Comparison of ENCODE assay signal across 1 cellular context in the genomic region with DNA sequence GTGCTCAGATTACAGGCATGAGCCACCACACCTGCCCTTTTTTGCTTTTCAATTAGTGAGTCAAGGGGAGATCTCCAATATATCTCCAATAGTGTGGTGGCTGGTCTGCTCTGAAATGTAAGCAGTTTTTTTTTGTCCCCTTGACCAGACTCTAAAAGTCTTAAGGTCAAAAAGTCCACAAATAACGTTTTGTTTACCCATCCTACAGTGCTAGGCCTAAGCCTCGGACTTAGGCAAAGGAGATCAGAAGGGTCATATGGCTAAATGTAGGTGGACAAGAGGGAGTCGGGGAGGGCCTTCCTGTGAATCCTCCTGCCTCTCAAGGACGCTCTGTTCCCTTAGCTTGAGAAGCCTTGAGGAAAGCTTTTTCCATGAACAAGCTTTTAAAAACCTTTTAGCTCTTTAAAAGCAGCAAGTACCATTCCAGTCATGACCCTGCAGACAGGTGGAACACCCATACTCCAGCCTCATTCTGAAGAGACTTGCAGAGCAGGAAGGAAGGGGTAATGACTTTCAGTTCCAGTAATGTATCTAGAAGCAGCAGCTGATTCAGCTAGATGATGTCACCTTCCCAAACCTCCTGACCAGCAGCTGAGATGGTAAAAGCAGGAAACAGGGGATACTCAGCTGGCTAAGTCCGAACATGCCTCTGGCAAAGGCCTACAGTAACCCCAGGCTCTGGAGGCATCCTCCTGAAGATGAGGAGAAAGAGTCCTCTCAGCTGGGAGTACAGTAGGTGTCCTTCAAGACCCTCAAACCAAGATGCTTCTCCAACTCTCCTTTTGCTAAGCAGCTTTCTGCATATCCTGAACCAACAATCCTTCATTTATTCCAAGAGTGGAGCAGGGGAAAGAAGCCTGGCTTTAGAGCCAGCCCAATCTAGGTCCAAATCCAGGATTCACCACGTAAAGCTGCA.
TF ChIP-seq lines count a peak whose summit lies in the region.

No MANE protein-coding gene starts in this region.

TF ChIP-seq in HepG2, 621 proteins besides CTCF, POLR2A, EP300 and RAD21 (continued from another document and continues in another):
- TF ChIP-seq HES4 (CRISPR knock-in tag; IDR thresholded peaks at IDR 0.05; ENCODE audit: borderline replicate concordance), result no peak
- TF ChIP-seq SRF (IDR thresholded peaks at IDR 0.05; ENCODE audit: low read depth, low read length), result no peak
- TF ChIP-seq EZH2 (conservative IDR thresholded peaks at IDR 0.05; ENCODE audit: low read depth, low read length), result no peak
- no peak for TF ChIP-seq ZNF678 (CRISPR knock-in tag; IDR thresholded peaks at IDR 0.05)
- no peak for TF ChIP-seq ZNF329 (CRISPR knock-in tag; IDR thresholded peaks at IDR 0.05; ENCODE audit: low read depth)
- TF ChIP-seq KMT2A (CRISPR knock-in tag; IDR thresholded peaks at IDR 0.05), result peak; percentile 54
- no peak for TF ChIP-seq AGO1 (IDR thresholded peaks at IDR 0.05; ENCODE audit: low read depth, low read length, poor library complexity, severe bottlenecking)
- no peak for TF ChIP-seq MZF1 (CRISPR knock-in tag; IDR thresholded peaks at IDR 0.05; ENCODE audit: borderline replicate concordance)
- TF ChIP-seq, protein P1, sequence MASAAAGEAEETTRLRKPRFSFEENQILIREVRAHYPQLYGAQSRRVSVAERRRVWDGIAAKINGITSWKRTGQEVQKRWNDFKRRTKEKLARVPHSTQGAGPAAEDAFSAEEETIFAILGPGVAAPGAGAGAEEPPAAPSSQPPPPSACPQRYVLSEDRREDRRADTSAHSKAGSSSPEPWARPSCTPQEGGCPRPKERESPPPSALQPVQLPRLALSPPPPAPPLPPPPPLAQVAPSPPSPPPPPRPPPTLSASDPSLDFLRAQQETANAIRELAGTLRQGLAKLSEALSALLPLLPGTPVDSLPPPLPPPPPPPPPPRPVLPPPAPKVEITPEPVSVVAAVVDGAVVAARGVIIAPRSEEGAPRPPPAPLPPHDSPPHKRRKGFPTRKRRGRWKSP (CRISPR knock-in tag; IDR thresholded peaks at IDR 0.05), result no peak
- TF ChIP-seq ZNF256 (CRISPR knock-in tag; conservative IDR thresholded peaks at IDR 0.05), result no peak
- peak; percentile 68; the same call in 1 of the 2 replicates for TF ChIP-seq ZNF878 (CRISPR knock-in tag; IDR thresholded peaks at IDR 0.05)
- no peak for TF ChIP-seq ATF7-NPFF (CRISPR knock-in tag; IDR thresholded peaks at IDR 0.05; ENCODE audit: low read depth)
- TF ChIP-seq NCOA2 (CRISPR knock-in tag; IDR thresholded peaks at IDR 0.05), result peak; percentile 78
- TF ChIP-seq ZNF3 (CRISPR knock-in tag; IDR thresholded peaks at IDR 0.05), result 0 out of 2 replicates have a peak, but pooled peaks have one; percentile 10
- TF ChIP-seq STAT5B (CRISPR knock-in tag; IDR thresholded peaks at IDR 0.05), result peak; percentile 11
- TF ChIP-seq SP2 (CRISPR knock-in tag; IDR thresholded peaks at IDR 0.05), result no peak
- TF ChIP-seq NPAS2 (CRISPR knock-in tag; IDR thresholded peaks at IDR 0.05; ENCODE audit: borderline replicate concordance), result no peak
- TF ChIP-seq NBN (conservative IDR thresholded peaks at IDR 0.05), result no peak
- TF ChIP-seq XBP1 (CRISPR knock-in tag; IDR thresholded peaks at IDR 0.05), result no peak
- no peak; the same call in 1 of the 2 replicates for TF ChIP-seq GFI1 (CRISPR knock-in tag; IDR thresholded peaks at IDR 0.05; ENCODE audit: borderline replicate concordance)
- TF ChIP-seq SMAD1 (CRISPR knock-in tag; IDR thresholded peaks at IDR 0.05; ENCODE audit: borderline replicate concordance, low read depth), result no peak
- no peak for TF ChIP-seq ISX (CRISPR knock-in tag; conservative IDR thresholded peaks at IDR 0.05)
- no peak for TF ChIP-seq ZFP36 (IDR thresholded peaks at IDR 0.05; ENCODE audit: borderline replicate concordance, low read depth, low read length, partially characterized antibody)
- TF ChIP-seq, protein P2, sequence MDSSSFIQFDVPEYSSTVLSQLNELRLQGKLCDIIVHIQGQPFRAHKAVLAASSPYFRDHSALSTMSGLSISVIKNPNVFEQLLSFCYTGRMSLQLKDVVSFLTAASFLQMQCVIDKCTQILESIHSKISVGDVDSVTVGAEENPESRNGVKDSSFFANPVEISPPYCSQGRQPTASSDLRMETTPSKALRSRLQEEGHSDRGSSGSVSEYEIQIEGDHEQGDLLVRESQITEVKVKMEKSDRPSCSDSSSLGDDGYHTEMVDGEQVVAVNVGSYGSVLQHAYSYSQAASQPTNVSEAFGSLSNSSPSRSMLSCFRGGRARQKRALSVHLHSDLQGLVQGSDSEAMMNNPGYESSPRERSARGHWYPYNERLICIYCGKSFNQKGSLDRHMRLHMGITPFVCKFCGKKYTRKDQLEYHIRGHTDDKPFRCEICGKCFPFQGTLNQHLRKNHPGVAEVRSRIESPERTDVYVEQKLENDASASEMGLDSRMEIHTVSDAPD (CRISPR knock-in tag; IDR thresholded peaks at IDR 0.05), result peak; percentile 26; the same call in 1 of the 2 replicates
- TF ChIP-seq ZBTB7B (CRISPR knock-in tag; IDR thresholded peaks at IDR 0.05), result peak; percentile 47
- TF ChIP-seq, protein P3, sequence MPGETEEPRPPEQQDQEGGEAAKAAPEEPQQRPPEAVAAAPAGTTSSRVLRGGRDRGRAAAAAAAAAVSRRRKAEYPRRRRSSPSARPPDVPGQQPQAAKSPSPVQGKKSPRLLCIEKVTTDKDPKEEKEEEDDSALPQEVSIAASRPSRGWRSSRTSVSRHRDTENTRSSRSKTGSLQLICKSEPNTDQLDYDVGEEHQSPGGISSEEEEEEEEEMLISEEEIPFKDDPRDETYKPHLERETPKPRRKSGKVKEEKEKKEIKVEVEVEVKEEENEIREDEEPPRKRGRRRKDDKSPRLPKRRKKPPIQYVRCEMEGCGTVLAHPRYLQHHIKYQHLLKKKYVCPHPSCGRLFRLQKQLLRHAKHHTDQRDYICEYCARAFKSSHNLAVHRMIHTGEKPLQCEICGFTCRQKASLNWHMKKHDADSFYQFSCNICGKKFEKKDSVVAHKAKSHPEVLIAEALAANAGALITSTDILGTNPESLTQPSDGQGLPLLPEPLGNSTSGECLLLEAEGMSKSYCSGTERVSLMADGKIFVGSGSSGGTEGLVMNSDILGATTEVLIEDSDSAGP (CRISPR knock-in tag; IDR thresholded peaks at IDR 0.05; ENCODE audit: borderline replicate concordance), result no peak
- TF ChIP-seq SMC3 (IDR thresholded peaks at IDR 0.05; ENCODE audit: low read length), result no peak; the same call in 1 of the 2 replicates
- no peak for TF ChIP-seq SRY (CRISPR knock-in tag; IDR thresholded peaks at IDR 0.05)
- TF ChIP-seq, protein P4, sequence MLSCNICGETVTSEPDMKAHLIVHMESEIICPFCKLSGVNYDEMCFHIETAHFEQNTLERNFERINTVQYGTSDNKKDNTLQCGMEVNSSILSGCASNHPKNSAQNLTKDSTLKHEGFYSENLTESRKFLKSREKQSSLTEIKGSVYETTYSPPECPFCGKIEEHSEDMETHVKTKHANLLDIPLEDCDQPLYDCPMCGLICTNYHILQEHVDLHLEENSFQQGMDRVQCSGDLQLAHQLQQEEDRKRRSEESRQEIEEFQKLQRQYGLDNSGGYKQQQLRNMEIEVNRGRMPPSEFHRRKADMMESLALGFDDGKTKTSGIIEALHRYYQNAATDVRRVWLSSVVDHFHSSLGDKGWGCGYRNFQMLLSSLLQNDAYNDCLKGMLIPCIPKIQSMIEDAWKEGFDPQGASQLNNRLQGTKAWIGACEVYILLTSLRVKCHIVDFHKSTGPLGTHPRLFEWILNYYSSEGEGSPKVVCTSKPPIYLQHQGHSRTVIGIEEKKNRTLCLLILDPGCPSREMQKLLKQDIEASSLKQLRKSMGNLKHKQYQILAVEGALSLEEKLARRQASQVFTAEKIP (CRISPR knock-in tag; IDR thresholded peaks at IDR 0.05; ENCODE audit: borderline replicate concordance), result no peak
- TF ChIP-seq, protein P5, sequence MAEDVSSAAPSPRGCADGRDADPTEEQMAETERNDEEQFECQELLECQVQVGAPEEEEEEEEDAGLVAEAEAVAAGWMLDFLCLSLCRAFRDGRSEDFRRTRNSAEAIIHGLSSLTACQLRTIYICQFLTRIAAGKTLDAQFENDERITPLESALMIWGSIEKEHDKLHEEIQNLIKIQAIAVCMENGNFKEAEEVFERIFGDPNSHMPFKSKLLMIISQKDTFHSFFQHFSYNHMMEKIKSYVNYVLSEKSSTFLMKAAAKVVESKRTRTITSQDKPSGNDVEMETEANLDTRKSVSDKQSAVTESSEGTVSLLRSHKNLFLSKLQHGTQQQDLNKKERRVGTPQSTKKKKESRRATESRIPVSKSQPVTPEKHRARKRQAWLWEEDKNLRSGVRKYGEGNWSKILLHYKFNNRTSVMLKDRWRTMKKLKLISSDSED (CRISPR knock-in tag; IDR thresholded peaks at IDR 0.05), result no peak
- no peak for TF ChIP-seq ZMYM2 (CRISPR knock-in tag; IDR thresholded peaks at IDR 0.05)
- TF ChIP-seq, protein P6, sequence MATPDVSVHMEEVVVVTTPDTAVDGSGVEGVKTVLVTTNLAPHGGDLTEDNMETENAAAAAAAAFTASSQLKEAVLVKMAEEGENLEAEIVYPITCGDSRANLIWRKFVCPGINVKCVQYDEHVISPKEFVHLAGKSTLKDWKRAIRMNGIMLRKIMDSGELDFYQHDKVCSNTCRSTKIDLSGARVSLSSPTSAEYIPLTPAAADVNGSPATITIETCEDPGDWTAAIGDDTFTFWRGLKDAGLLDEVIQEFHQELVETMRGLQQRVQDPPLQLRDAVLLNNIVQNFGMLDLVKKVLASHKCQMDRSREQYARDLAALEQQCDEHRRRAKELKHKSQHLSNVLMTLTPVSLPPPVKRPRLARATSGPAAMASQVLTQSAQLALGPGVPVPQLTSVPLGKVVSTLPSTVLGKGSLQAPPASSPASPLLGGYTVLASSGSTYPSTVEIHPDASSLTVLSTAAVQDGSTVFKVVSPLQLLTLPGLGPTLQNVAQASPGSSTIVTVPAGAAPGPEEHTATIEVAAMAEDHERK (CRISPR knock-in tag; IDR thresholded peaks at IDR 0.05; ENCODE audit: low read depth), result no peak
- TF ChIP-seq, protein P7, sequence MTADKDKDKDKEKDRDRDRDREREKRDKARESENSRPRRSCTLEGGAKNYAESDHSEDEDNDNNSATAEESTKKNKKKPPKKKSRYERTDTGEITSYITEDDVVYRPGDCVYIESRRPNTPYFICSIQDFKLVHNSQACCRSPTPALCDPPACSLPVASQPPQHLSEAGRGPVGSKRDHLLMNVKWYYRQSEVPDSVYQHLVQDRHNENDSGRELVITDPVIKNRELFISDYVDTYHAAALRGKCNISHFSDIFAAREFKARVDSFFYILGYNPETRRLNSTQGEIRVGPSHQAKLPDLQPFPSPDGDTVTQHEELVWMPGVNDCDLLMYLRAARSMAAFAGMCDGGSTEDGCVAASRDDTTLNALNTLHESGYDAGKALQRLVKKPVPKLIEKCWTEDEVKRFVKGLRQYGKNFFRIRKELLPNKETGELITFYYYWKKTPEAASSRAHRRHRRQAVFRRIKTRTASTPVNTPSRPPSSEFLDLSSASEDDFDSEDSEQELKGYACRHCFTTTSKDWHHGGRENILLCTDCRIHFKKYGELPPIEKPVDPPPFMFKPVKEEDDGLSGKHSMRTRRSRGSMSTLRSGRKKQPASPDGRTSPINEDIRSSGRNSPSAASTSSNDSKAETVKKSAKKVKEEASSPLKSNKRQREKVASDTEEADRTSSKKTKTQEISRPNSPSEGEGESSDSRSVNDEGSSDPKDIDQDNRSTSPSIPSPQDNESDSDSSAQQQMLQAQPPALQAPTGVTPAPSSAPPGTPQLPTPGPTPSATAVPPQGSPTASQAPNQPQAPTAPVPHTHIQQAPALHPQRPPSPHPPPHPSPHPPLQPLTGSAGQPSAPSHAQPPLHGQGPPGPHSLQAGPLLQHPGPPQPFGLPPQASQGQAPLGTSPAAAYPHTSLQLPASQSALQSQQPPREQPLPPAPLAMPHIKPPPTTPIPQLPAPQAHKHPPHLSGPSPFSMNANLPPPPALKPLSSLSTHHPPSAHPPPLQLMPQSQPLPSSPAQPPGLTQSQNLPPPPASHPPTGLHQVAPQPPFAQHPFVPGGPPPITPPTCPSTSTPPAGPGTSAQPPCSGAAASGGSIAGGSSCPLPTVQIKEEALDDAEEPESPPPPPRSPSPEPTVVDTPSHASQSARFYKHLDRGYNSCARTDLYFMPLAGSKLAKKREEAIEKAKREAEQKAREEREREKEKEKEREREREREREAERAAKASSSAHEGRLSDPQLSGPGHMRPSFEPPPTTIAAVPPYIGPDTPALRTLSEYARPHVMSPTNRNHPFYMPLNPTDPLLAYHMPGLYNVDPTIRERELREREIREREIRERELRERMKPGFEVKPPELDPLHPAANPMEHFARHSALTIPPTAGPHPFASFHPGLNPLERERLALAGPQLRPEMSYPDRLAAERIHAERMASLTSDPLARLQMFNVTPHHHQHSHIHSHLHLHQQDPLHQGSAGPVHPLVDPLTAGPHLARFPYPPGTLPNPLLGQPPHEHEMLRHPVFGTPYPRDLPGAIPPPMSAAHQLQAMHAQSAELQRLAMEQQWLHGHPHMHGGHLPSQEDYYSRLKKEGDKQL (CRISPR knock-in tag; IDR thresholded peaks at IDR 0.05; ENCODE audit: low read depth), result no peak
- TF ChIP-seq, protein P8, sequence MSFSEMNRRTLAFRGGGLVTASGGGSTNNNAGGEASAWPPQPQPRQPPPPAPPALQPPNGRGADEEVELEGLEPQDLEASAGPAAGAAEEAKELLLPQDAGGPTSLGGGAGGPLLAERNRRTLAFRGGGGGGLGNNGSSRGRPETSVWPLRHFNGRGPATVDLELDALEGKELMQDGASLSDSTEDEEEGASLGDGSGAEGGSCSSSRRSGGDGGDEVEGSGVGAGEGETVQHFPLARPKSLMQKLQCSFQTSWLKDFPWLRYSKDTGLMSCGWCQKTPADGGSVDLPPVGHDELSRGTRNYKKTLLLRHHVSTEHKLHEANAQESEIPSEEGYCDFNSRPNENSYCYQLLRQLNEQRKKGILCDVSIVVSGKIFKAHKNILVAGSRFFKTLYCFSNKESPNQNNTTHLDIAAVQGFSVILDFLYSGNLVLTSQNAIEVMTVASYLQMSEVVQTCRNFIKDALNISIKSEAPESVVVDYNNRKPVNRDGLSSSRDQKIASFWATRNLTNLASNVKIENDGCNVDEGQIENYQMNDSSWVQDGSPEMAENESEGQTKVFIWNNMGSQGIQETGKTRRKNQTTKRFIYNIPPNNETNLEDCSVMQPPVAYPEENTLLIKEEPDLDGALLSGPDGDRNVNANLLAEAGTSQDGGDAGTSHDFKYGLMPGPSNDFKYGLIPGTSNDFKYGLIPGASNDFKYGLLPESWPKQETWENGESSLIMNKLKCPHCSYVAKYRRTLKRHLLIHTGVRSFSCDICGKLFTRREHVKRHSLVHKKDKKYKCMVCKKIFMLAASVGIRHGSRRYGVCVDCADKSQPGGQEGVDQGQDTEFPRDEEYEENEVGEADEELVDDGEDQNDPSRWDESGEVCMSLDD (CRISPR knock-in tag; IDR thresholded peaks at IDR 0.05; ENCODE audit: borderline replicate concordance), result no peak
- no peak; the same call in 1 of the 2 replicates for TF ChIP-seq ELF3 (CRISPR knock-in tag; IDR thresholded peaks at IDR 0.05)
- no peak for TF ChIP-seq ZNF567 (CRISPR knock-in tag; IDR thresholded peaks at IDR 0.05; ENCODE audit: borderline replicate concordance)
- TF ChIP-seq, protein P9, sequence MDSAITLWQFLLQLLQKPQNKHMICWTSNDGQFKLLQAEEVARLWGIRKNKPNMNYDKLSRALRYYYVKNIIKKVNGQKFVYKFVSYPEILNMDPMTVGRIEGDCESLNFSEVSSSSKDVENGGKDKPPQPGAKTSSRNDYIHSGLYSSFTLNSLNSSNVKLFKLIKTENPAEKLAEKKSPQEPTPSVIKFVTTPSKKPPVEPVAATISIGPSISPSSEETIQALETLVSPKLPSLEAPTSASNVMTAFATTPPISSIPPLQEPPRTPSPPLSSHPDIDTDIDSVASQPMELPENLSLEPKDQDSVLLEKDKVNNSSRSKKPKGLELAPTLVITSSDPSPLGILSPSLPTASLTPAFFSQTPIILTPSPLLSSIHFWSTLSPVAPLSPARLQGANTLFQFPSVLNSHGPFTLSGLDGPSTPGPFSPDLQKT (CRISPR knock-in tag; IDR thresholded peaks at IDR 0.05; ENCODE audit: borderline replicate concordance), result no peak
- TF ChIP-seq ZNF709 (CRISPR knock-in tag; IDR thresholded peaks at IDR 0.05), result no peak
- TF ChIP-seq ADNP (CRISPR knock-in tag; IDR thresholded peaks at IDR 0.05), result no peak
- TF ChIP-seq THAP11 (CRISPR knock-in tag; IDR thresholded peaks at IDR 0.05), result peak; percentile 41; the same call in 1 of the 2 replicates
- TF ChIP-seq RARA (CRISPR knock-in tag; IDR thresholded peaks at IDR 0.05), result peak; percentile 87
